Comparison of ENCODE assay signal across 2 cellular contexts in the genomic region with DNA sequence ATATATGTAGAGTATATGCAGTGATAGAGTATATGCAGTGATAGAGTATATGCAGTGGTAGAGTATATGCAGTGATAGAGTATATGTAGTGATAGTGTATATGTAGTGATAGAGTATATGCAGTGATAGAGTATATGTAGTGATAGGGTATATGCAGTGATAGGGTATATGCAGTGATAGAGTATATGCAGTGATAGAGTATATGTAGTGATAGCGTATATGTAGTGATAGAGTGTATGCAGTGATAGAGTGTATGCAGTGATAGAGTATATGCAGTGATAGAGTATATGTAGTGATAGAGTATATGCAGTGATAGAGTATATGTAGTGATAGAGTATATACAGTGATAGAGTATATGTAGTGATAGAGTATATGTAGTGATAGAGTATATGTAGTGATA.
DNase-seq lines count a peak whose midpoint lies in the region; FAIRE-seq and TF ChIP-seq lines count a peak whose summit lies in the region.
"Not testable (repeated sequence)": the region's sequence is repeated elsewhere in the genome, so short reads cannot be mapped to it uniquely, and the experiment has no call there.

No MANE protein-coding gene starts in this region.

- not testable (repeated sequence) for H3K4me3 ChIP-seq in HEK293 (ENCODE audit: low read depth, low read length)

- H3K36me3 ChIP-seq in HEK293 (ENCODE audit: control insufficient read depth in 2 of 2, insufficient read depth in 1 of 2, low read length in 2 of 2): not testable (repeated sequence)

- H3K27ac ChIP-seq in HEK293 (ENCODE audit: extremely low read depth, low read depth, low read length): not testable (repeated sequence)

- H3K4me1 ChIP-seq in HEK293 (ENCODE audit: control insufficient read depth, insufficient read depth, low read length): not testable (repeated sequence)

- peak; percentile 45 for FAIRE-seq in frontal cortex (lab: Jason Lieb, UNC)

- CTCF ChIA-PET in HEK293 (lab: Yijun Ruan, JAX): not testable (repeated sequence)

- not testable (repeated sequence) for H3K9me3 ChIP-seq in HEK293 (ENCODE audit: control insufficient read depth, insufficient read depth, low read depth, low read length)

- DNase-seq in frontal cortex (ENCODE audit: low spot score in 2 of 2): not testable (repeated sequence)

- POLR2A ChIA-PET in HEK293 (lab: Yijun Ruan, JAX): not testable (repeated sequence)

- not testable (repeated sequence) for TF ChIP-seq CTCF in HEK293 (tag by site-specific recombination; IDR thresholded peaks at IDR 0.05)

TF ChIP-seq in HEK293, 187 proteins besides CTCF, POLR2A, EP300 and RAD21:
- peak; percentile 98 for TF ChIP-seq ZNF211 (tag by site-specific recombination; IDR thresholded peaks at IDR 0.05; ENCODE audit: low read depth)
